ENCODE assay signal across 20 cellular contexts in genomic region chr14:73097421-73097820, GRCh38.
"Had no signal": no experiment of that assay in that cellular context is flagged by ENCODE, and none has a peak within 500 bp of the region (broad histone marks: within the 10 kb centered on the region; RNA-seq: fewer than 3 reads in every experiment).

No MANE protein-coding gene starts in this region.

- ATAC-seq: gastroesophageal sphincter; heart left ventricle; left cardiac atrium; sciatic nerve; stimulated activated naive B cell treated with anti-CD40 and anti-IgM and Interleukin-4, amounts not matched to agents 10 μg/mL and 1 μg/mL and 100 μg/mL, for 72 hours had no signal

- H3K9me3 ChIP-seq: gastroesophageal sphincter, heart left ventricle, transverse colon had no signal

- H3K27me3 Mint-ChIP-seq: activated naive CD8-positive, alpha-beta T cell treated with anti-CD3 and anti-CD28 coated beads, Interleukin-2, amount 10 ng/mL, durations not matched to agents 7 days and 5 days; stimulated activated naive B cell treated with anti-CD40 and anti-IgM and Interleukin-4, amounts not matched to agents 10 μg/mL and 1 μg/mL and 100 μg/mL, for 72 hours had no signal

- H3K9ac ChIP-seq: parathyroid adenoma had no signal

- H3K27ac Mint-ChIP-seq: activated naive CD8-positive, alpha-beta T cell treated with anti-CD3 and anti-CD28 coated beads, Interleukin-2, amount 10 ng/mL, durations not matched to agents 7 days and 5 days; activated T-helper 2 cell treated with anti-CD3 and anti-CD28 coated beads, Interferon-gamma antibody, Interleukin-2, Interleukin-4, amounts not matched to agents 10 μg/mL and 5 μg/mL and 100 μg/mL, durations not matched to agents 14 hours and 24 hours and 36 hours; nephron; stimulated activated naive B cell treated with anti-CD40 and anti-IgM and Interleukin-4, amounts not matched to agents 10 μg/mL and 1 μg/mL and 100 μg/mL, for 72 hours had no signal

- H3K27me3 ChIP-seq: gastroesophageal sphincter, heart left ventricle, transverse colon had no signal

- H3K9me3 Mint-ChIP-seq: activated naive CD8-positive, alpha-beta T cell treated with anti-CD3 and anti-CD28 coated beads, Interleukin-2, amount 10 ng/mL, durations not matched to agents 7 days and 5 days; activated T-helper 2 cell treated with anti-CD3 and anti-CD28 coated beads, Interferon-gamma antibody, Interleukin-2, Interleukin-4, amounts not matched to agents 10 μg/mL and 5 μg/mL and 100 μg/mL, durations not matched to agents 14 hours and 24 hours and 36 hours; nephron; stimulated activated naive B cell treated with anti-CD40 and anti-IgM and Interleukin-4, amounts not matched to agents 10 μg/mL and 1 μg/mL and 100 μg/mL, for 72 hours had no signal

- H3K27ac ChIP-seq: coronary artery, gastroesophageal sphincter, heart left ventricle, parathyroid adenoma, transverse colon, VCaP had no signal

- DNase-seq: activated CD4-positive, CD25-positive, alpha-beta regulatory T cell treated with anti-CD3 and anti-CD28 coated beads, Interleukin-2, amount 50 U/mL, for 72 hours; activated naive CD4-positive, alpha-beta T cell; activated naive CD8-positive, alpha-beta T cell treated with anti-CD3 and anti-CD28 coated beads, Interleukin-2, amount 10 ng/mL, durations not matched to agents 7 days and 5 days; amniotic stem cell; cerebellar nuclear complex; heart left ventricle; islet precursor cell; left cardiac atrium; mesenchymal stem cell; small intestine; stimulated activated CD4-positive, alpha-beta T cell treated with anti-CD3 and anti-CD28 coated beads, Interleukin-2, amount 100 ng/mL, for 24 hours; stimulated activated naive B cell treated with anti-CD40 and anti-IgM and Interleukin-4, amounts not matched to agents 10 μg/mL and 1 μg/mL and 100 μg/mL, for 72 hours; transverse colon had no signal

- H2AFZ ChIP-seq: parathyroid adenoma had no signal

- H3K4me1 ChIP-seq: gastroesophageal sphincter, heart left ventricle, parathyroid adenoma, transverse colon had no signal

- H3K4me3 ChIP-seq: coronary artery, gastroesophageal sphincter, heart left ventricle, transverse colon had no signal

- H3K4me1 Mint-ChIP-seq: nephron; stimulated activated naive B cell treated with anti-CD40 and anti-IgM and Interleukin-4, amounts not matched to agents 10 μg/mL and 1 μg/mL and 100 μg/mL, for 72 hours had no signal

- H3K4me3 Mint-ChIP-seq: activated naive CD8-positive, alpha-beta T cell treated with anti-CD3 and anti-CD28 coated beads, Interleukin-2, amount 10 ng/mL, durations not matched to agents 7 days and 5 days; nephron; stimulated activated naive B cell treated with anti-CD40 and anti-IgM and Interleukin-4, amounts not matched to agents 10 μg/mL and 1 μg/mL and 100 μg/mL, for 72 hours had no signal
